ENCODE assay signal across 2 cellular contexts in the genomic region with DNA sequence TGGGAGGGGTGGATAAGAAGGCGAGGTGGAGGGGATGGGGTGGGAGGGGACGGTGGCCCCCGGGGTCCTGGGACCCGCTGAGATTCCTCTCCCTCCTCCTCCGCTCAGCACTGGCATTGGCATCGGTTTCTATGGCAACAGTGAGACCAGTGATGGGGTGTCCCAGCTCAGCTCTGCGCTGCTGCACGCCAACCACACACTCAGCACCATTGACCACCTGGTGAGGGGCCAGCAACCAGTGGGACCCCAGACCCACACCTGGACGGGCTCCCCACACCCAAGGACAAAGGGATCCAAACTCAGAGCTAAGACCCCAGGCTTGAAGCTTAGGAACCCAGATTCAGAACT.
TF ChIP-seq lines count a peak whose summit lies in the region.

No MANE protein-coding gene starts in this region.

TF ChIP-seq in WTC11, 78 proteins besides CTCF, POLR2A, EP300 and RAD21:
- TF ChIP-seq TEAD1 (CRISPR knock-in tag; IDR thresholded peaks at IDR 0.05) (no peak), NFYB (CRISPR knock-in tag; conservative IDR thresholded peaks at IDR 0.05; ENCODE audit: low read depth) (no peak), NR2C2 (CRISPR knock-in tag; IDR thresholded peaks at IDR 0.05) (no peak), ESRRA (CRISPR knock-in tag; IDR thresholded peaks at IDR 0.05; ENCODE audit: borderline replicate concordance) (no peak), FOXJ3 (CRISPR knock-in tag; IDR thresholded peaks at IDR 0.05; ENCODE audit: borderline replicate concordance) (no peak), SMAD4 (CRISPR knock-in tag; IDR thresholded peaks at IDR 0.05) (no peak)
- TF ChIP-seq, protein P1, sequence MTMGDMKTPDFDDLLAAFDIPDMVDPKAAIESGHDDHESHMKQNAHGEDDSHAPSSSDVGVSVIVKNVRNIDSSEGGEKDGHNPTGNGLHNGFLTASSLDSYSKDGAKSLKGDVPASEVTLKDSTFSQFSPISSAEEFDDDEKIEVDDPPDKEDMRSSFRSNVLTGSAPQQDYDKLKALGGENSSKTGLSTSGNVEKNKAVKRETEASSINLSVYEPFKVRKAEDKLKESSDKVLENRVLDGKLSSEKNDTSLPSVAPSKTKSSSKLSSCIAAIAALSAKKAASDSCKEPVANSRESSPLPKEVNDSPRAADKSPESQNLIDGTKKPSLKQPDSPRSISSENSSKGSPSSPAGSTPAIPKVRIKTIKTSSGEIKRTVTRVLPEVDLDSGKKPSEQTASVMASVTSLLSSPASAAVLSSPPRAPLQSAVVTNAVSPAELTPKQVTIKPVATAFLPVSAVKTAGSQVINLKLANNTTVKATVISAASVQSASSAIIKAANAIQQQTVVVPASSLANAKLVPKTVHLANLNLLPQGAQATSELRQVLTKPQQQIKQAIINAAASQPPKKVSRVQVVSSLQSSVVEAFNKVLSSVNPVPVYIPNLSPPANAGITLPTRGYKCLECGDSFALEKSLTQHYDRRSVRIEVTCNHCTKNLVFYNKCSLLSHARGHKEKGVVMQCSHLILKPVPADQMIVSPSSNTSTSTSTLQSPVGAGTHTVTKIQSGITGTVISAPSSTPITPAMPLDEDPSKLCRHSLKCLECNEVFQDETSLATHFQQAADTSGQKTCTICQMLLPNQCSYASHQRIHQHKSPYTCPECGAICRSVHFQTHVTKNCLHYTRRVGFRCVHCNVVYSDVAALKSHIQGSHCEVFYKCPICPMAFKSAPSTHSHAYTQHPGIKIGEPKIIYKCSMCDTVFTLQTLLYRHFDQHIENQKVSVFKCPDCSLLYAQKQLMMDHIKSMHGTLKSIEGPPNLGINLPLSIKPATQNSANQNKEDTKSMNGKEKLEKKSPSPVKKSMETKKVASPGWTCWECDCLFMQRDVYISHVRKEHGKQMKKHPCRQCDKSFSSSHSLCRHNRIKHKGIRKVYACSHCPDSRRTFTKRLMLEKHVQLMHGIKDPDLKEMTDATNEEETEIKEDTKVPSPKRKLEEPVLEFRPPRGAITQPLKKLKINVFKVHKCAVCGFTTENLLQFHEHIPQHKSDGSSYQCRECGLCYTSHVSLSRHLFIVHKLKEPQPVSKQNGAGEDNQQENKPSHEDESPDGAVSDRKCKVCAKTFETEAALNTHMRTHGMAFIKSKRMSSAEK (CRISPR knock-in tag; IDR thresholded peaks at IDR 0.05; ENCODE audit: borderline replicate concordance): no peak
- TF ChIP-seq, protein P2, sequence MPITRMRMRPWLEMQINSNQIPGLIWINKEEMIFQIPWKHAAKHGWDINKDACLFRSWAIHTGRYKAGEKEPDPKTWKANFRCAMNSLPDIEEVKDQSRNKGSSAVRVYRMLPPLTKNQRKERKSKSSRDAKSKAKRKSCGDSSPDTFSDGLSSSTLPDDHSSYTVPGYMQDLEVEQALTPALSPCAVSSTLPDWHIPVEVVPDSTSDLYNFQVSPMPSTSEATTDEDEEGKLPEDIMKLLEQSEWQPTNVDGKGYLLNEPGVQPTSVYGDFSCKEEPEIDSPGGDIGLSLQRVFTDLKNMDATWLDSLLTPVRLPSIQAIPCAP (CRISPR knock-in tag; IDR thresholded peaks at IDR 0.05): no peak
- TF ChIP-seq, protein P3, sequence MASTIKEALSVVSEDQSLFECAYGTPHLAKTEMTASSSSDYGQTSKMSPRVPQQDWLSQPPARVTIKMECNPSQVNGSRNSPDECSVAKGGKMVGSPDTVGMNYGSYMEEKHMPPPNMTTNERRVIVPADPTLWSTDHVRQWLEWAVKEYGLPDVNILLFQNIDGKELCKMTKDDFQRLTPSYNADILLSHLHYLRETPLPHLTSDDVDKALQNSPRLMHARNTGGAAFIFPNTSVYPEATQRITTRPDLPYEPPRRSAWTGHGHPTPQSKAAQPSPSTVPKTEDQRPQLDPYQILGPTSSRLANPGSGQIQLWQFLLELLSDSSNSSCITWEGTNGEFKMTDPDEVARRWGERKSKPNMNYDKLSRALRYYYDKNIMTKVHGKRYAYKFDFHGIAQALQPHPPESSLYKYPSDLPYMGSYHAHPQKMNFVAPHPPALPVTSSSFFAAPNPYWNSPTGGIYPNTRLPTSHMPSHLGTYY (CRISPR knock-in tag; IDR thresholded peaks at IDR 0.05): no peak

TF ChIP-seq in H1, 55 proteins besides CTCF, POLR2A, EP300 and RAD21:
- TF ChIP-seq TAF7 (optimal IDR thresholded peaks at IDR 0.05; ENCODE audit: borderline replicate concordance, low read depth, low read length): no peak
- TF ChIP-seq CBX5 (IDR thresholded peaks at IDR 0.05; ENCODE audit: low read depth, low read length): no peak
- no peak for TF ChIP-seq TEAD4 (IDR thresholded peaks at IDR 0.05; ENCODE audit: low read depth, low read length)
- no peak for TF ChIP-seq TBP (IDR thresholded peaks at IDR 0.05; ENCODE audit: low read depth, low read length)
- TF ChIP-seq SIRT6 (IDR thresholded peaks at IDR 0.05; ENCODE audit: low read length): no peak
- no peak for TF ChIP-seq PHF8 (conservative IDR thresholded peaks at IDR 0.05; ENCODE audit: low read depth, low read length)
- TF ChIP-seq SP2 (IDR thresholded peaks at IDR 0.05; ENCODE audit: low read length): no peak
- 0 out of 4 replicates have a peak, but pooled peaks of 1 of the 2 experiments have one; percentile 60 for TF ChIP-seq SIN3A (conservative IDR thresholded peaks at IDR 0.05 in 1 of 2, IDR thresholded peaks at IDR 0.05 in 1 of 2; ENCODE audit: low read depth in 1 of 2, low read length in 2 of 2)
- TF ChIP-seq, protein P4, sequence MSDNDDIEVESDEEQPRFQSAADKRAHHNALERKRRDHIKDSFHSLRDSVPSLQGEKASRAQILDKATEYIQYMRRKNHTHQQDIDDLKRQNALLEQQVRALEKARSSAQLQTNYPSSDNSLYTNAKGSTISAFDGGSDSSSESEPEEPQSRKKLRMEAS (IDR thresholded peaks at IDR 0.05): 0 out of 2 replicates have a peak, but pooled peaks have one; percentile 4
- TF ChIP-seq JUND (IDR thresholded peaks at IDR 0.05; ENCODE audit: low read length): no peak
- no peak for TF ChIP-seq KDM5A (IDR thresholded peaks at IDR 0.05; ENCODE audit: low read length)
- TF ChIP-seq ASH2L (IDR thresholded peaks at IDR 0.05; ENCODE audit: low read length): no peak
TF ChIP-seq in H1: peak in this region for 2.
